In genomic region chr6:37429352-37429750, GRCh38 we compare ENCODE assay signal across 13 cellular contexts.
"Had no signal": no experiment of that assay in that cellular context is flagged by ENCODE, and none has a peak within 500 bp of the region (broad histone marks: within the 10 kb centered on the region; RNA-seq: fewer than 3 reads in every experiment).

No MANE protein-coding gene starts in this region.

- H3K36me3 ChIP-seq: gastroesophageal sphincter, heart right ventricle had no signal

- H3K4me3 ChIP-seq: dorsolateral prefrontal cortex, gastroesophageal sphincter, heart right ventricle, lung had no signal

- H3K27ac ChIP-seq: dorsolateral prefrontal cortex, gastroesophageal sphincter, heart right ventricle had no signal

- H3K9me3 ChIP-seq: heart right ventricle had no signal

- DNase-seq: activated B cell treated with CpG ODN at 0.5 μM for 24 hours; activated CD4-positive, alpha-beta T cell treated with anti-CD3 and anti-CD28 coated beads for 48 hours; activated CD8-positive, alpha-beta T cell treated with anti-CD3 and anti-CD28 coated beads for 36 hours; activated effector memory CD4-positive, alpha-beta T cell treated with anti-CD3 and anti-CD28 coated beads, Interleukin-2, amount 50 U/mL, for 16 hours; activated T-cell treated with anti-CD3 and anti-CD28 coated beads, Interleukin-2, amount 50 U/mL, for 4 hours; dorsolateral prefrontal cortex; heart right ventricle; nephron progenitor cell; occipital lobe; stimulated activated CD4-positive, alpha-beta T cell treated with anti-CD3 and anti-CD28 coated beads, Interleukin-12 subunit alpha, Interleukin-12 subunit beta, amount 100 ng/mL, for 4 hours; stimulated activated CD4-positive, alpha-beta T cell treated with anti-CD3 and anti-CD28 coated beads, Interleukin-2, amount 100 ng/mL, for 24 hours had no signal
